Comparison of ENCODE assay signal across 8 cellular contexts in the genomic region with DNA sequence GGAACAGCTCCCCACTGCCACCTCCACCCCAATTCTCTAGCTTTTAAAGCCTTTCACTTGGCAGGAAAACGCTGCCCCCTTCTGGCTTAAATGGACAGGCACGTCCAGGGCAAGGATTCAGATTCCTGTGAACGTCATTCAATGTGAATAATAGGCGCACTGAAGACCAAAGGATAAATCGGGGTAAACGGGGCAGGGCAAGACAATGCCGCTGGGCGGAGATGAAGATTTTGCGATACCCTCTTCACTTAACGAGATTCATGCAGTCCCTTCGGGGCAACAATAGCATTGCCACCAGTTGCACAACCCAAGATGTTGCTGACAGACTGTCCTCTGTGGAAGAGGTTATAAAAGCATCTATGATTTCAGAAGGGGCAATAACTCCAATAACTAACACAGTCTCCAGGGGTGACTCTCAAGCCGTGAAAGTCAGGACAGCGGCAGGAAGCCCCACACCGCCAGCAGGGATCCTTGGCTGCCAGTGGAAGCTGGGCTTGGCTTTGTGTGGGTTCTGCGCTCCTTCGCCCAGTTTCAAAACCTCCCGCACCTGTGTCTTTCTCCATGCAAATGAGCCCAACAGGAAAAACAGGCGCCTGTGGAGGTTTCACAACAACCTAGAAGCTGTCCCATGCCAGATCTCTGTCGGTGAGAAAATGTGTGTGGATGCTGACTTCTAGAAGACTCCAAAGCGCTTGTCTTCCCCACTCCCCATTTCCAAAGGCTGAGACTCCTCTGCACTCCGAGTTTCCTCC.
DNase-seq lines count a peak whose midpoint lies in the region; ATAC-seq, FAIRE-seq and TF ChIP-seq lines count a peak whose summit lies in the region.

No MANE protein-coding gene starts in this region.

- ATAC-seq in GM19455 (IDR thresholded peaks at IDR 0.05; ENCODE audit: unreplicated experiment): no peak
- ATAC-seq in HG03097 (IDR thresholded peaks at IDR 0.05; ENCODE audit: low FRiP score, unreplicated experiment): no peak

- H3K79me1 ChIP-seq in H9 (ENCODE audit: insufficient read depth, low read depth, low read length, poor library complexity, severe bottlenecking): no peaks in the 10 kb centered on the region

- no peak overlapping the region for H3K18ac ChIP-seq in H9 (ENCODE audit: insufficient read length, low read depth, low read length)

- TF ChIP-seq CTCF in H9 (conservative IDR thresholded peaks at IDR 0.05): peak; percentile 90

- no peak overlapping the region for H3K27ac Mint-ChIP-seq in H9

- peaks cover 30 to 44% (median 35%) of the 10 kb centered on the region in 11 experiments for H3K27me3 ChIP-seq in BLaER1 treated with 17β-estradiol and CSF1 and Interleukin-3, amounts not matched to agents 10 nM and 100 nM
- H3K27me3 ChIP-seq in H9 (ENCODE audit: insufficient read depth, low read length): no peaks in the 10 kb centered on the region

- no peak overlapping the region for H4K8ac ChIP-seq in H9 (replicated peaks; ENCODE audit: insufficient read length, low read depth, low read length)

- H3K4ac ChIP-seq in H9 (ENCODE audit: low read depth, low read length): no peak overlapping the region

- no peaks in the 10 kb centered on the region for H3K36me3 ChIP-seq in BLaER1 treated with 17β-estradiol and CSF1 and Interleukin-3, amounts not matched to agents 10 nM and 100 nM

- H3K4me2 ChIP-seq in BLaER1 treated with 17β-estradiol and CSF1 and Interleukin-3, amounts not matched to agents 10 nM and 100 nM: peak overlapping the region in 10 of 11 experiments; percentile 1 to 67 (median 53); a peak in 18 of 22 replicates
- H3K4me2 ChIP-seq in H9 (ENCODE audit: insufficient read depth, insufficient read length, low read length): peak overlapping the region; percentile 25

- H3K9ac ChIP-seq in BLaER1 treated with 17β-estradiol and CSF1 and Interleukin-3, amounts not matched to agents 10 nM and 100 nM: no peak overlapping the region
- no peak overlapping the region for H3K9ac ChIP-seq in H9 (ENCODE audit: extremely low read depth, insufficient read length, low read length)

- no peak overlapping the region for H2BK20ac ChIP-seq in H9 (ENCODE audit: low read depth, low read length, poor library complexity, severe bottlenecking)

- H3T11ph ChIP-seq in H9 (ENCODE audit: low read length): no peak overlapping the region

- H2AK5ac ChIP-seq in H9 (ENCODE audit: insufficient read length, low read length): no peak overlapping the region

- H3K9me3 ChIP-seq in BLaER1 treated with 17β-estradiol and CSF1 and Interleukin-3, amounts not matched to agents 10 nM and 100 nM (replicated peaks in 1 of 11): no peaks in the 10 kb centered on the region
- H3K9me3 ChIP-seq in H9 (ENCODE audit: control insufficient read depth, low read depth, low read length): no peaks in the 10 kb centered on the region

- H3K23ac ChIP-seq in H9 (ENCODE audit: insufficient read length, low read depth, low read length): no peak overlapping the region

- H3K4me1 Mint-ChIP-seq in H9: peaks cover 38 to 44% of the 10 kb centered on the region in 2 experiments

- WGBS in H9 (ENCODE audit: extremely low coverage, insufficient read length, low lambda C conversion rate): no CpG with 5 or more reads among the region's 21 CpGs

- H2BK120ac ChIP-seq in H9 (ENCODE audit: low read depth, low read length, poor library complexity, severe bottlenecking): no peak overlapping the region

- no peak overlapping the region for H4K91ac ChIP-seq in H9 (ENCODE audit: insufficient read length, low read depth, low read length)

- H3K9me3 Mint-ChIP-seq in H9: no peaks in the 10 kb centered on the region

- H3K4me3 ChIP-seq in BLaER1 treated with 17β-estradiol and CSF1 and Interleukin-3, amounts not matched to agents 10 nM and 100 nM: no peak overlapping the region

- H3K4me1 ChIP-seq in BLaER1 treated with 17β-estradiol and CSF1 and Interleukin-3, amounts not matched to agents 10 nM and 100 nM: peaks cover 0 to 17% (median 9%) of the 10 kb centered on the region in 10 experiments; a peak in 16 of 20 replicates
- H3K4me1 ChIP-seq in H9 (ENCODE audit: insufficient read depth, low read length): peaks cover 10% of the 10 kb centered on the region

- no peaks in the 10 kb centered on the region for H3K79me2 ChIP-seq in H9 (ENCODE audit: insufficient read depth, low read length)

- H3K23me2 ChIP-seq in H9 (ENCODE audit: insufficient read length, low read depth, low read length, poor library complexity, severe bottlenecking): no peaks in the 10 kb centered on the region

- no peak overlapping the region for H3K14ac ChIP-seq in H9 (ENCODE audit: insufficient read depth, low read length)

- DNase-seq in H9 (peak; percentile 77), RCC 7860 (ENCODE audit: low spot score) (peak; percentile 23), fibroblast of gingiva (ENCODE audit: low read depth) (peak; percentile 64), pons (ENCODE audit: low spot score) (peak; percentile 53), NCI-H1694 treated with DMSO at 0.1 percent for 48 hours (lab: John Stamatoyannopoulos, UW) (no peak)

- H2AFZ ChIP-seq in H9 (ENCODE audit: low read length): no peak overlapping the region

- H3K56ac ChIP-seq in H9 (ENCODE audit: insufficient read length, low read depth, low read length): no peak overlapping the region

- no peak overlapping the region for H2BK15ac ChIP-seq in H9 (ENCODE audit: low read depth, low read length)

- H4K20me1 ChIP-seq in BLaER1 treated with 17β-estradiol and CSF1 and Interleukin-3, amounts not matched to agents 10 nM and 100 nM: no peaks in the 10 kb centered on the region; a peak in 2 of 22 replicates
- H4K20me1 ChIP-seq in H9 (ENCODE audit: control insufficient read depth, insufficient read depth, insufficient read length): no peaks in the 10 kb centered on the region

- H2BK5ac ChIP-seq in H9 (ENCODE audit: insufficient read length, low read length): no peak overlapping the region

- no peak overlapping the region for H2BK12ac ChIP-seq in H9 (ENCODE audit: insufficient read length, low read depth, low read length)

- no peaks in the 10 kb centered on the region; a peak in 1 of 7 replicates for H3K36me3 Mint-ChIP-seq in H9 (ENCODE audit: insufficient read depth in 1 of 3, low read depth in 3 of 3)

- 0 out of 22 replicates have a peak overlapping the region, but pooled peaks of 1 of the 11 experiments have one; percentile 7 for H3K27ac ChIP-seq in BLaER1 treated with 17β-estradiol and CSF1 and Interleukin-3, amounts not matched to agents 10 nM and 100 nM
- H3K27ac ChIP-seq in H9 (ENCODE audit: insufficient read length, low read depth, low read length): no peak overlapping the region

- H3K4me3 Mint-ChIP-seq in H9: peak overlapping the region; percentile 16 to 19

- no peak overlapping the region for H4K5ac ChIP-seq in H9 (ENCODE audit: insufficient read length, low read depth, low read length)

- no peak for FAIRE-seq in RCC 7860 (lab: Jason Lieb, UNC)

- H3K27me3 Mint-ChIP-seq in H9 (ENCODE audit: low read depth): peaks cover 34% of the 10 kb centered on the region
